8 cellular contexts compared by ENCODE assay signal in genomic region chr10:67666416-67667043, GRCh38. TPM values are rescaled to one million over a fixed set of nuclear protein-coding genes. Genes with fewer than 3 reads are reported as not detected.
A peak's percentile ranks its signal among the peaks of the same experiment; 100 is the strongest.
DNase-seq lines count a peak whose midpoint lies in the region; ATAC-seq, FAIRE-seq and TF ChIP-seq lines count a peak whose summit lies in the region.

No MANE protein-coding gene starts in this region.

- DNase-seq in BE2C, result no peak
- no peak for DNase-seq in H54 (ENCODE audit: insufficient read length, low spot score)
- peak; percentile 26 for DNase-seq in SK-N-SH
- peak; percentile 8 for DNase-seq in germinal center (ENCODE audit: low spot score)
- DNase-seq in small intestine, result peak; percentile 4
- DNase-seq in activated CD4-positive, alpha-beta memory T cell treated with anti-CD3 and anti-CD28 coated beads for 36 hours, result no peak
- no peak for DNase-seq in activated CD8-positive, alpha-beta memory T cell treated with anti-CD3 and anti-CD28 coated beads, Interleukin-2, amount 50 U/mL, for 4 hours

- no peak overlapping the region for H3K9ac ChIP-seq in SK-N-SH

- TF ChIP-seq POLR2A in H54 (IDR thresholded peaks at IDR 0.05; ENCODE audit: low read depth, low read length), result no peak

- H3K27me3 Mint-ChIP-seq in activated CD4-positive, alpha-beta memory T cell treated with anti-CD3 and anti-CD28 coated beads for 36 hours, result no peaks in the 10 kb centered on the region

- H3K4me1 Mint-ChIP-seq in activated CD4-positive, alpha-beta memory T cell treated with anti-CD3 and anti-CD28 coated beads for 36 hours (ENCODE audit: low read depth), result no peaks in the 10 kb centered on the region

- FAIRE-seq in H54 (lab: Jason Lieb, UNC), result peak; percentile 89
- no peak for FAIRE-seq in small intestine (lab: Jason Lieb, UNC)

- POLR2A ChIA-PET in SK-N-SH (lab: Yijun Ruan, JAX), result no interaction called here
- POLR2A ChIA-PET in activated CD4-positive, alpha-beta memory T cell treated with anti-CD3 and anti-CD28 coated beads for 36 hours (lab: Charles Lee), result no interaction called here

- CTCF ChIA-PET in SK-N-SH (lab: Yijun Ruan, JAX), result interaction anchor here (0.6 to 6.0 kb wide), 15 partner anchors 12 to 122 kb away, joined by 3 to 77 read pairs (median 6); no protein-coding TSS in a partner anchor
- CTCF ChIA-PET in activated CD4-positive, alpha-beta memory T cell treated with anti-CD3 and anti-CD28 coated beads for 36 hours (lab: Charles Lee), result interaction anchor here (0.7 to 6.1 kb wide), 8 partner anchors 20 to 122 kb away, joined by 3 to 100 read pairs (median 5); partner anchors contain the start of gene CTNNA3

- intact Hi-C loops in activated CD4-positive, alpha-beta memory T cell treated with anti-CD3 and anti-CD28 coated beads for 36 hours (cut with micrococcal nuclease), result loop anchor here (1.0 kb wide), 1 partner anchor 114 kb away; no protein-coding TSS in a partner anchor

- H3K9me3 Mint-ChIP-seq in activated CD4-positive, alpha-beta memory T cell treated with anti-CD3 and anti-CD28 coated beads for 36 hours, result no peaks in the 10 kb centered on the region

- TF ChIP-seq CTCF in BE2C (IDR thresholded peaks at IDR 0.05; ENCODE audit: low read depth, low read length) (peak; percentile 50), SK-N-SH (IDR thresholded peaks at IDR 0.05) (peak; percentile 62)

- H3K79me2 ChIP-seq in SK-N-SH (ENCODE audit: insufficient read depth), result no peaks in the 10 kb centered on the region

- H3K27ac Mint-ChIP-seq in activated CD4-positive, alpha-beta memory T cell treated with anti-CD3 and anti-CD28 coated beads for 36 hours, result no peak overlapping the region

- H2AFZ ChIP-seq in SK-N-SH (ENCODE audit: low read depth), result no peak overlapping the region

- ATAC-seq in HG03432 (IDR thresholded peaks at IDR 0.05; ENCODE audit: unreplicated experiment), result no peak

- peak; percentile 58 for TF ChIP-seq RAD21 in SK-N-SH (IDR thresholded peaks at IDR 0.05; ENCODE audit: low read length)

- H3K36me3 Mint-ChIP-seq in activated CD4-positive, alpha-beta memory T cell treated with anti-CD3 and anti-CD28 coated beads for 36 hours, result no peaks in the 10 kb centered on the region

- H4K20me1 ChIP-seq in SK-N-SH (ENCODE audit: insufficient read depth), result no peaks in the 10 kb centered on the region

- WGBS in SK-N-SH (ENCODE audit: low lambda C conversion rate), result 24% methylated on average over 1 of the region's 1 CpG
- 86 to 93% (median 91%) methylated on average over 1 of the region's 1 CpG for WGBS in small intestine, 3 donors

- H3K27ac ChIP-seq in SK-N-SH (ENCODE audit: low read depth in 2 of 2, low read length in 1 of 2) (no peak overlapping the region), small intestine (ENCODE audit: low read depth in 1 of 2, low read length in 1 of 2) (no peak overlapping the region)

- no peaks in the 10 kb centered on the region for H3K9me3 ChIP-seq in BE2C
- no peaks in the 10 kb centered on the region for H3K9me3 ChIP-seq in SK-N-SH
- H3K9me3 ChIP-seq in small intestine (ENCODE audit: control insufficient read depth, low read depth), result no peaks in the 10 kb centered on the region

- no peak for TF ChIP-seq EP300 in SK-N-SH (IDR thresholded peaks at IDR 0.05; ENCODE audit: borderline replicate concordance in 1 of 2, low read depth in 1 of 2, low read length in 1 of 2)

- H3K27me3 ChIP-seq in BE2C, result no peaks in the 10 kb centered on the region
- no peaks in the 10 kb centered on the region for H3K27me3 ChIP-seq in SK-N-SH (ENCODE audit: insufficient read depth)
- H3K27me3 ChIP-seq in small intestine (ENCODE audit: control insufficient read depth in 2 of 2, insufficient read depth in 2 of 2, low read length in 2 of 2), result no peaks in the 10 kb centered on the region

- H3K4me3 ChIP-seq in BE2C (ENCODE audit: low read depth, low read length) (no peak overlapping the region), SK-N-SH (ENCODE audit: low read depth in 2 of 2, low read length in 1 of 2) (no peak overlapping the region; a peak in 1 of 4 replicates), small intestine (ENCODE audit: low read depth in 1 of 2, low read length in 2 of 2) (no peak overlapping the region)

- no peak overlapping the region for H3K4me2 ChIP-seq in SK-N-SH

- H3K9me2 ChIP-seq in SK-N-SH, result no peaks in the 10 kb centered on the region

- H3K4me1 ChIP-seq in BE2C (no peaks in the 10 kb centered on the region), SK-N-SH (ENCODE audit: control insufficient read depth in 1 of 2, insufficient read depth in 2 of 2, low read depth in 1 of 2, low read length in 1 of 2) (no peaks in the 10 kb centered on the region), small intestine (ENCODE audit: control insufficient read depth in 2 of 2, insufficient read depth in 1 of 2, low read depth in 1 of 2, low read length in 1 of 2) (no peaks in the 10 kb centered on the region)

- H3F3A ChIP-seq in SK-N-SH (replicated peaks; ENCODE audit: insufficient read depth), result no peaks in the 10 kb centered on the region

- H3K36me3 ChIP-seq in BE2C (no peaks in the 10 kb centered on the region), SK-N-SH (replicated peaks in 1 of 2; ENCODE audit: control insufficient read depth in 1 of 2, insufficient read depth in 2 of 2, low read length in 1 of 2) (no peaks in the 10 kb centered on the region), small intestine (ENCODE audit: control insufficient read depth in 2 of 2, insufficient read depth in 2 of 2, low read length in 2 of 2) (no peaks in the 10 kb centered on the region)

- no peak overlapping the region for H3K4me3 Mint-ChIP-seq in activated CD4-positive, alpha-beta memory T cell treated with anti-CD3 and anti-CD28 coated beads for 36 hours

TF ChIP-seq in SK-N-SH, 30 proteins besides CTCF, POLR2A, EP300 and RAD21:
- no peak for TF ChIP-seq ZBTB33 (IDR thresholded peaks at IDR 0.05; ENCODE audit: borderline replicate concordance, low read depth)
- peak; percentile 45; the same call in 1 of the 2 replicates for TF ChIP-seq SMC3 (IDR thresholded peaks at IDR 0.05; ENCODE audit: low read depth, low read length)

RNA-seq across cellular contexts. Expression of gene CTNNA3, which starts 29.5 kb away (rescaled TPM):
- polyA plus RNA-seq in BE2C (2012; ENCODE audit: insufficient read depth, insufficient read length, low read depth), result 0.05 TPM
- not detected in 2 replicates for polyA plus RNA-seq in SK-N-SH (2012; rRNA removed)
- polyA plus RNA-seq in SK-N-SH (2012; cell fraction: cytosol; rRNA removed), result not detected in 2 replicates
- polyA plus RNA-seq in SK-N-SH (2012; cell fraction: nucleus; rRNA removed), result not detected in 2 replicates
- under 1 TPM in 1 of 3 donors, not detected in 2; 0.24 TPM for polyA plus RNA-seq in small intestine
- total RNA-seq in activated CD4-positive, alpha-beta memory T cell treated with anti-CD3 and anti-CD28 coated beads for 36 hours, result not detected

Comparison
In these comparisons a context has a peak if more than half of its experiments do, and no peak if none do; other contexts are left out.
1. DNase-seq: peak in SK-N-SH (single experiment), germinal center (single experiment) and small intestine (single experiment); none in BE2C (single experiment), H54 (single experiment), activated CD4-positive, alpha-beta memory T cell treated with anti-CD3 and anti-CD28 coated beads for 36 hours (single experiment) and activated CD8-positive, alpha-beta memory T cell treated with anti-CD3 and anti-CD28 coated beads, Interleukin-2, amount 50 U/mL, for 4 hours (single experiment).